ENCODE assay signal across 19 cellular contexts in genomic region chr11:119860561-119861094, GRCh38.
"Had no signal": no experiment of that assay in that cellular context is flagged by ENCODE, and none has a peak within 500 bp of the region (broad histone marks: within the 10 kb centered on the region; RNA-seq: fewer than 3 reads in every experiment).

No MANE protein-coding gene starts in this region.

- H3K4me3 ChIP-seq: coronary artery, gastrocnemius medialis, left lung, lower lobe of right lung, neural progenitor cell, right atrium auricular region, sigmoid colon, skin epidermis had no signal

- H3K36me3 Mint-ChIP-seq: natural killer cell treated with Interleukin-12 subunit alpha and Interleukin-12 subunit beta and Interleukin-15 and Interleukin-18, amount 100 ng/mL, for 72 hours; neural progenitor cell had no signal

- H3K9ac ChIP-seq: neural progenitor cell had no signal

- H3K4me3 Mint-ChIP-seq: endodermal cell; natural killer cell treated with Interleukin-12 subunit alpha and Interleukin-12 subunit beta and Interleukin-15 and Interleukin-18, amount 100 ng/mL, for 72 hours; neural progenitor cell had no signal

- H3K27ac ChIP-seq: coronary artery, gastrocnemius medialis, left lung, lower lobe of right lung, neural progenitor cell, right atrium auricular region, sigmoid colon had no signal

- H3K9me3 Mint-ChIP-seq: natural killer cell treated with Interleukin-12 subunit alpha and Interleukin-12 subunit beta and Interleukin-15 and Interleukin-18, amount 100 ng/mL, for 72 hours had no signal

- H2AFZ ChIP-seq: neural progenitor cell had no signal

- H3K27ac Mint-ChIP-seq: endodermal cell; natural killer cell treated with Interleukin-12 subunit alpha and Interleukin-12 subunit beta and Interleukin-15 and Interleukin-18, amount 100 ng/mL, for 72 hours; neural progenitor cell had no signal

- H3K9me3 ChIP-seq: gastrocnemius medialis, left lung, lower lobe of right lung, right atrium auricular region, sigmoid colon had no signal

- H3K4me2 ChIP-seq: neural progenitor cell had no signal

- H3K36me3 ChIP-seq: gastrocnemius medialis, left lung, lower lobe of right lung, neural progenitor cell, right atrium auricular region, sigmoid colon had no signal

- H3K27me3 ChIP-seq: gastrocnemius medialis, right atrium auricular region had no signal

- ATAC-seq: gastrocnemius medialis; left lung; lower lobe of right lung; natural killer cell treated with Interleukin-12 subunit alpha and Interleukin-12 subunit beta and Interleukin-15 and Interleukin-18, amount 100 ng/mL, for 72 hours had no signal

- H3K4me1 ChIP-seq: gastrocnemius medialis, left lung, lower lobe of right lung, right atrium auricular region, sigmoid colon had no signal

- DNase-seq: effector CD4-positive, alpha-beta T cell; endodermal cell; gastrocnemius medialis; islet precursor cell; left lung; lower lobe of right lung; mesenchymal stem cell; midbrain; occipital lobe; sigmoid colon; stimulated activated CD4-positive, alpha-beta T cell treated with anti-CD3 and anti-CD28 coated beads, Interleukin-12 subunit alpha, Interleukin-12 subunit beta, amount 100 ng/mL, for 4 hours; stimulated activated CD4-positive, alpha-beta T cell treated with anti-CD3 and anti-CD28 coated beads, Interleukin-2, amount 100 ng/mL, for 48 hours; stimulated activated naive CD4-positive, alpha-beta T cell treated with Interleukin-2 at 50 U/mL for 16 hours; trophoblast cell had no signal
